In genomic region chr6:143536461-143536865, GRCh38 we compare ENCODE assay signal across 8 cellular contexts. TPM values are rescaled to one million over a fixed set of nuclear protein-coding genes. Genes with fewer than 3 reads are reported as not detected.
DNase-seq lines count a peak whose midpoint lies in the region; ATAC-seq and TF ChIP-seq lines count a peak whose summit lies in the region.

No MANE protein-coding gene starts in this region.

- H3K27ac ChIP-seq in OCI-LY3 (ENCODE audit: low read length) = peak overlapping the region; percentile 54
- H3K27ac ChIP-seq in neutrophil = peak overlapping the region; percentile 48

- no peak for TF ChIP-seq CTCF in OCI-LY3 (IDR thresholded peaks at IDR 0.05; ENCODE audit: low read depth, low read length)
- no peak for TF ChIP-seq CTCF in fibroblast of the aortic adventitia (IDR thresholded peaks at IDR 0.05; ENCODE audit: insufficient read depth, low read length)
- no peak for TF ChIP-seq CTCF in neutrophil (IDR thresholded peaks at IDR 0.05)

- H4K20me1 ChIP-seq in OCI-LY3 (ENCODE audit: insufficient read depth, low read length) = no peaks in the 10 kb centered on the region

- H3K4me1 Mint-ChIP-seq in activated T-cell treated with anti-CD3 and anti-CD28 coated beads, Interleukin-2, amount 50 U/mL, for 72 hours (ENCODE audit: low read depth) = peaks cover 37% of the 10 kb centered on the region

- H3K4me1 ChIP-seq in OCI-LY3 (ENCODE audit: low read length) (peaks cover 55% of the 10 kb centered on the region), neutrophil (ENCODE audit: control insufficient read depth in 1 of 2, insufficient read depth in 1 of 2, low read depth in 1 of 2, low read length in 1 of 2) (peaks cover 11 to 14% of the 10 kb centered on the region in 2 experiments)

- H3K27me3 ChIP-seq in OCI-LY3 (ENCODE audit: low read depth, low read length) (no peaks in the 10 kb centered on the region), neutrophil (peaks cover 17% of the 10 kb centered on the region)

- no peaks in the 10 kb centered on the region for H3K36me3 Mint-ChIP-seq in activated T-cell treated with anti-CD3 and anti-CD28 coated beads, Interleukin-2, amount 50 U/mL, for 72 hours (ENCODE audit: insufficient read depth in 2 of 2)

- peak overlapping the region; percentile 79; the same call in 1 of the 2 replicates for H2AFZ ChIP-seq in OCI-LY3 (ENCODE audit: low read depth, low read length)

- peak; percentile 71 for ATAC-seq in HG03064 (IDR thresholded peaks at IDR 0.05; ENCODE audit: low read depth, unreplicated experiment)
- ATAC-seq in activated T-cell treated with anti-CD3 and anti-CD28 coated beads, Interleukin-2, amount 50 U/mL, for 72 hours (replicated peaks in 1 of 2) = peak; percentile 73 to 80

- H3K4me3 Mint-ChIP-seq in activated T-cell treated with anti-CD3 and anti-CD28 coated beads, Interleukin-2, amount 50 U/mL, for 72 hours = peak overlapping the region; percentile 73 to 74

- H3K4me2 ChIP-seq in OCI-LY3 (ENCODE audit: low read length) = peak overlapping the region; percentile 74

- H3K36me3 ChIP-seq in OCI-LY3 (replicated peaks; ENCODE audit: low read depth, low read length) = no peaks in the 10 kb centered on the region
- no peaks in the 10 kb centered on the region for H3K36me3 ChIP-seq in neutrophil

- H3K4me3 ChIP-seq in OCI-LY3 (ENCODE audit: low read length) = peak overlapping the region; percentile 97
- peak overlapping the region; percentile 68 for H3K4me3 ChIP-seq in fibroblast of the aortic adventitia (ENCODE audit: low read depth, low read length)
- H3K4me3 ChIP-seq in neutrophil (ENCODE audit: low read depth in 1 of 2, low read length in 1 of 2) = peak overlapping the region; percentile 51 to 60

- DNase-seq in SIG-M5 treated with dmso at 0.1 percent for 504 hours (lab: John Stamatoyannopoulos, UW; ENCODE audit: unreplicated experiment) (peak; percentile 51), SIG-M5 (lab: John Stamatoyannopoulos, UW) (no peak), fibroblast of the aortic adventitia (ENCODE audit: low read depth) (peak; percentile 35), dedifferentiated amniotic fluid mesenchymal stem cell (ENCODE audit: extremely low spot score) (no peak)
- DNase-seq in activated T-cell treated with anti-CD3 and anti-CD28 coated beads, Interleukin-2, amount 50 U/mL, for 72 hours = peak; percentile 70 to 71

- H3K9me3 Mint-ChIP-seq in activated T-cell treated with anti-CD3 and anti-CD28 coated beads, Interleukin-2, amount 50 U/mL, for 72 hours = no peaks in the 10 kb centered on the region

- H3K79me2 ChIP-seq in OCI-LY3 (ENCODE audit: low read length) = peaks cover 53% of the 10 kb centered on the region

- H3K9ac ChIP-seq in OCI-LY3 (ENCODE audit: low read length) = peak overlapping the region; percentile 89

- no peak overlapping the region for H3K27ac Mint-ChIP-seq in activated T-cell treated with anti-CD3 and anti-CD28 coated beads, Interleukin-2, amount 50 U/mL, for 72 hours

- no peaks in the 10 kb centered on the region for H3K27me3 Mint-ChIP-seq in activated T-cell treated with anti-CD3 and anti-CD28 coated beads, Interleukin-2, amount 50 U/mL, for 72 hours (ENCODE audit: low read depth)

- H3K9me3 ChIP-seq in OCI-LY3 (ENCODE audit: insufficient read depth, low read length) (no peaks in the 10 kb centered on the region), neutrophil (no peaks in the 10 kb centered on the region)

RNA-seq across cellular contexts. Expression of gene FUCA2, which starts 24.9 kb away (rescaled TPM):
- total RNA-seq in activated T-cell treated with anti-CD3 and anti-CD28 coated beads, Interleukin-2, amount 50 U/mL, for 72 hours = 10 to 100 TPM; 10.4 to 14.0 TPM
- 72.5 and 74.4 TPM in 2 replicates for total RNA-seq in fibroblast of the aortic adventitia (ENCODE audit: low replicate concordance)

Comparison
In these comparisons a context has a peak if more than half of its experiments do, and no peak if none do; other contexts are left out.
1. DNase-seq: peak in SIG-M5 treated with dmso at 0.1 percent for 504 hours (single experiment), activated T-cell treated with anti-CD3 and anti-CD28 coated beads, Interleukin-2, amount 50 U/mL, for 72 hours (2 of 2) and fibroblast of the aortic adventitia (single experiment); none in SIG-M5 (single experiment) and dedifferentiated amniotic fluid mesenchymal stem cell (single experiment).
2. Peak in every context shown above with its lines, with median percentiles within 50 percentile points of each other: H3K4me3 ChIP-seq.